Comparison of ENCODE assay signal across 1 cellular context in genomic region chr7:44897299-44897698, GRCh38.
TF ChIP-seq lines count a peak whose summit lies in the region.

No MANE protein-coding gene starts in this region.

TF ChIP-seq in IMR-90, 13 proteins besides CTCF, POLR2A, EP300 and RAD21:
- TF ChIP-seq MAZ (IDR thresholded peaks at IDR 0.05; ENCODE audit: borderline replicate concordance, low read depth, low read length) (no peak), ELK1 (IDR thresholded peaks at IDR 0.05; ENCODE audit: borderline replicate concordance, low read depth, low read length) (no peak), MXI1 (IDR thresholded peaks at IDR 0.05; ENCODE audit: borderline replicate concordance, low read depth, low read length) (no peak), USF2 (IDR thresholded peaks at IDR 0.05; ENCODE audit: low read depth, low read length) (no peak), RFX5 (IDR thresholded peaks at IDR 0.05; ENCODE audit: low read depth, low read length) (no peak), MAFK (IDR thresholded peaks at IDR 0.05; ENCODE audit: low read depth, low read length) (no peak), FOS (IDR thresholded peaks at IDR 0.05; ENCODE audit: low read depth, low read length) (no peak), BHLHE40 (IDR thresholded peaks at IDR 0.05; ENCODE audit: low read depth, low read length) (no peak), SMC3 (IDR thresholded peaks at IDR 0.05; ENCODE audit: low read depth, low read length) (no peak), CHD1 (IDR thresholded peaks at IDR 0.05; ENCODE audit: low read depth, low read length) (no peak), RCOR1 (IDR thresholded peaks at IDR 0.05; ENCODE audit: insufficient replicate concordance, low read length) (no peak), NFE2L2 (IDR thresholded peaks at IDR 0.05; ENCODE audit: low read depth, low read length) (no peak), CEBPB (IDR thresholded peaks at IDR 0.05; ENCODE audit: low read depth, low read length) (no peak)
TF ChIP-seq in IMR-90: peak in this region for 0.
